Comparison of ENCODE assay signal across 17 cellular contexts in genomic region chr2:73994544-73994831, GRCh38. TPM values are rescaled to one million over a fixed set of nuclear protein-coding genes. Genes with fewer than 3 reads are reported as not detected.
DNase-seq lines count a peak whose midpoint lies in the region; ATAC-seq and TF ChIP-seq lines count a peak whose summit lies in the region.
"Had no signal": no experiment of that assay in that cellular context is flagged by ENCODE, and none has a peak within 500 bp of the region (broad histone marks: within the 10 kb centered on the region; RNA-seq: fewer than 3 reads in every experiment).

No MANE protein-coding gene starts in this region.

- no peak for TF ChIP-seq CTCF in mammary epithelial cell (conservative IDR thresholded peaks at IDR 0.05 in 1 of 2, IDR thresholded peaks at IDR 0.05 in 1 of 2; ENCODE audit: extremely low read depth in 1 of 2, insufficient read depth in 1 of 2, low read depth in 1 of 2, low read length in 2 of 2)
- TF ChIP-seq CTCF in MCF 10A (IDR thresholded peaks at IDR 0.05; ENCODE audit: unreplicated experiment): no peak
- TF ChIP-seq CTCF in HEK293 (tag by site-specific recombination; IDR thresholded peaks at IDR 0.05): no peak
- no peak for TF ChIP-seq CTCF in type B pancreatic cell (conservative IDR thresholded peaks at IDR 0.05)
- TF ChIP-seq CTCF in lower leg skin (IDR thresholded peaks at IDR 0.05): no peak

- H3K4me2 ChIP-seq in mammary epithelial cell (ENCODE audit: insufficient read depth, low read depth, low read length): peak overlapping the region; percentile 45
- H3K4me2 ChIP-seq: KMS-11 had no signal

- no TSS peak for BruUV-seq in mammary epithelial cell (replicated peaks; lab: Mats Ljungman, UMichigan)
- no TSS peak for BruUV-seq in MCF 10A (replicated peaks; lab: Mats Ljungman, UMichigan)

- no peak for ATAC-seq in HG03045 (IDR thresholded peaks at IDR 0.05; ENCODE audit: unreplicated experiment)

- in situ Hi-C loops in mammary epithelial cell (cut with MboI; ENCODE audit: low sequenced_read_pairs in 2 of 2): no loop called here

- WGBS in mammary epithelial cell (ENCODE audit: low coverage, missing lambda C conversion rate): 93% methylated on average over 5 of the region's 6 CpGs
- WGBS in lower leg skin, 2 donors: 89 to 93% methylated on average over 6 of the region's 6 CpGs

- no peaks in the 10 kb centered on the region for H3K9me3 Mint-ChIP-seq in MCF 10A (ENCODE audit: unreplicated experiment)
- H3K9me3 Mint-ChIP-seq in dendritic cell treated with granulocyte-macrophage colony-stimulating factor and Interleukin-4, amounts not matched to agents 40 ng/mL and 50 ng/mL, for 4 days: no peaks in the 10 kb centered on the region
- no peaks in the 10 kb centered on the region for H3K9me3 Mint-ChIP-seq in type B pancreatic cell

- peaks cover 21% of the 10 kb centered on the region for H3K36me3 Mint-ChIP-seq in MCF 10A (ENCODE audit: insufficient read depth, unreplicated experiment)
- peaks cover 100% of the 10 kb centered on the region for H3K36me3 Mint-ChIP-seq in dendritic cell treated with granulocyte-macrophage colony-stimulating factor and Interleukin-4, amounts not matched to agents 40 ng/mL and 50 ng/mL, for 4 days (ENCODE audit: low read depth)
- peaks cover 32% of the 10 kb centered on the region for H3K36me3 Mint-ChIP-seq in type B pancreatic cell

- H3K4me3 ChIP-seq in mammary epithelial cell (replicated peaks in 1 of 3; ENCODE audit: insufficient read depth in 1 of 3, low read depth in 2 of 3, low read length in 3 of 3) (no peak overlapping the region), HEK293 (ENCODE audit: low read depth, low read length) (no peak overlapping the region), lower leg skin (ENCODE audit: low read depth, poor library complexity, severe bottlenecking) (no peak overlapping the region)

- CTCF ChIA-PET in mammary epithelial cell (lab: Charles Lee; ENCODE audit: low non-redundant PET): no interaction called here
- CTCF ChIA-PET in MCF 10A (lab: Yijun Ruan, JAX): no interaction called here
- CTCF ChIA-PET in HEK293 (lab: Yijun Ruan, JAX): no interaction called here

- H3K27ac Mint-ChIP-seq in MCF 10A (ENCODE audit: low read depth, unreplicated experiment) (no peak overlapping the region), type B pancreatic cell (peak overlapping the region; percentile 62)
- peak overlapping the region; percentile 67 for H3K27ac Mint-ChIP-seq in dendritic cell treated with granulocyte-macrophage colony-stimulating factor and Interleukin-4, amounts not matched to agents 40 ng/mL and 50 ng/mL, for 4 days

- DNase-seq in mammary epithelial cell (no peak), MCF 10A (ENCODE audit: unreplicated experiment) (no peak), type B pancreatic cell (ENCODE audit: extremely low spot score, unreplicated experiment) (no peak), lower leg skin (ENCODE audit: low spot score in 2 of 2) (no peak)
- DNase-seq: COR-L47, H7, NCI-H1417 treated with DMSO at 0.1 percent for 48 hours, NCI-H187 treated with DMSO at 0.1 percent for 48 hours, NCI-H2227 treated with DMSO at 0.1 percent for 48 hours, NCI-H510A treated with DMSO at 0.1 percent for 48 hours, NCI-H774, SHP77 treated with DMSO at 0.1 percent for 48 hours had no signal

- H3K36me3 ChIP-seq in mammary epithelial cell (ENCODE audit: insufficient read depth, low read length): peaks cover 2% of the 10 kb centered on the region
- H3K36me3 ChIP-seq in HEK293 (ENCODE audit: control insufficient read depth in 2 of 2, insufficient read depth in 1 of 2, low read length in 2 of 2): peaks cover 4 to 11% of the 10 kb centered on the region in 2 experiments; a peak in 2 of 3 replicates

- H3K4me1 Mint-ChIP-seq in MCF 10A (ENCODE audit: insufficient read depth, unreplicated experiment): peaks cover 59% of the 10 kb centered on the region
- peaks cover 96% of the 10 kb centered on the region for H3K4me1 Mint-ChIP-seq in dendritic cell treated with granulocyte-macrophage colony-stimulating factor and Interleukin-4, amounts not matched to agents 40 ng/mL and 50 ng/mL, for 4 days (ENCODE audit: low read depth)
- H3K4me1 Mint-ChIP-seq in type B pancreatic cell (ENCODE audit: unreplicated experiment): peaks cover 47% of the 10 kb centered on the region

- H3K4me1 ChIP-seq in mammary epithelial cell (ENCODE audit: insufficient read depth, low read length) (peaks cover 43% of the 10 kb centered on the region), HEK293 (ENCODE audit: control insufficient read depth, insufficient read depth, low read length) (peaks cover 1% of the 10 kb centered on the region)

- H3K27me3 ChIP-seq in mammary epithelial cell (ENCODE audit: insufficient read depth, low read length): no peaks in the 10 kb centered on the region

- H2AFZ ChIP-seq in mammary epithelial cell (ENCODE audit: low read depth, low read length): no peak overlapping the region

- H3K4me3 Mint-ChIP-seq in MCF 10A (ENCODE audit: unreplicated experiment) (no peak overlapping the region), type B pancreatic cell (no peak overlapping the region)
- H3K4me3 Mint-ChIP-seq in dendritic cell treated with granulocyte-macrophage colony-stimulating factor and Interleukin-4, amounts not matched to agents 40 ng/mL and 50 ng/mL, for 4 days: peak overlapping the region; percentile 39

- TF ChIP-seq POLR2A in lower leg skin (IDR thresholded peaks at IDR 0.05): no peak

- H3K27ac ChIP-seq in mammary epithelial cell (ENCODE audit: insufficient read depth, low read depth, low read length) (no peak overlapping the region), HEK293 (ENCODE audit: extremely low read depth, low read depth, low read length) (no peak overlapping the region)
- H3K27ac ChIP-seq: C4-2B, KMS-11 had no signal

- H3K9me3 ChIP-seq in mammary epithelial cell (replicated peaks; ENCODE audit: insufficient read depth, low read length): no peaks in the 10 kb centered on the region
- no peaks in the 10 kb centered on the region for H3K9me3 ChIP-seq in HEK293 (ENCODE audit: control insufficient read depth, insufficient read depth, low read depth, low read length)

- H3K27me3 Mint-ChIP-seq in MCF 10A (ENCODE audit: insufficient read depth, unreplicated experiment) (no peaks in the 10 kb centered on the region), type B pancreatic cell (no peaks in the 10 kb centered on the region)
- H3K27me3 Mint-ChIP-seq in dendritic cell treated with granulocyte-macrophage colony-stimulating factor and Interleukin-4, amounts not matched to agents 40 ng/mL and 50 ng/mL, for 4 days: no peaks in the 10 kb centered on the region

- POLR2A ChIA-PET in MCF 10A (lab: Yijun Ruan, JAX) (no interaction called here), HEK293 (lab: Yijun Ruan, JAX) (no interaction called here)

- no peak overlapping the region for H3K9ac ChIP-seq in mammary epithelial cell (ENCODE audit: insufficient read depth, low read length)
- H3K9ac ChIP-seq: KMS-11 had no signal

- dilution Hi-C loops in mammary epithelial cell (cut with HindIII; ENCODE audit: low sequenced_read_pairs): no loop called here

- no peaks in the 10 kb centered on the region for H4K20me1 ChIP-seq in mammary epithelial cell (ENCODE audit: insufficient read depth, low read length)

- H3K79me2 ChIP-seq in mammary epithelial cell (ENCODE audit: insufficient read depth, low read length): peaks cover 96% of the 10 kb centered on the region

- intact Hi-C loops in mammary epithelial cell (cut with micrococcal nuclease): loop anchor here (5.0 kb wide), 1 partner anchor 203 kb away; the partner anchor contains the start of gene MTHFD2
- intact Hi-C loops in MCF 10A (cut with micrococcal nuclease): no loop called here
- intact Hi-C loops in dendritic cell treated with granulocyte-macrophage colony-stimulating factor and Interleukin-4, amounts not matched to agents 40 ng/mL and 50 ng/mL, for 4 days (cut with micrococcal nuclease): no loop called here
- intact Hi-C loops in lower leg skin (cut with DNase I; ENCODE audit: low total_unique reads): no loop called here

TF ChIP-seq in HEK293, 187 proteins besides CTCF, POLR2A, EP300 and RAD21 (continues in another document):
- TF ChIP-seq PRDM10 (tag by site-specific recombination; IDR thresholded peaks at IDR 0.05): peak; percentile 88

RNA-seq across cellular contexts. Expression of gene TET3, which starts 9.8 kb away (rescaled TPM):
- total RNA-seq in mammary epithelial cell (10 to 100 TPM in 1 of 2 donors, 1 to 10 TPM in 1; 6.0 to 14.9 TPM), MCF 10A (2022) (15.0 and 17.5 TPM in 2 replicates), type B pancreatic cell (ENCODE audit: low replicate concordance) (34.6 and 71.5 TPM in 2 replicates), lower leg skin (10 to 100 TPM; 52.8 to 54.8 (median 54.1) TPM)
- polyA plus RNA-seq in mammary epithelial cell: 3.1 TPM
- polyA minus RNA-seq in mammary epithelial cell: 16.0 TPM
